Comparison of ENCODE assay signal across 2 cellular contexts in genomic region chr7:101744588-101744987, GRCh38.
TF ChIP-seq lines count a peak whose summit lies in the region.

No MANE protein-coding gene starts in this region.

TF ChIP-seq in SK-N-SH treated with all-trans-retinoic acid at 6 μM for 48 hours, 23 proteins besides CTCF, POLR2A, EP300 and RAD21 (continued from another document):
- TF ChIP-seq POU6F1 (CRISPR knock-in tag; IDR thresholded peaks at IDR 0.05; ENCODE audit: borderline replicate concordance, low read depth): no peak
- no peak for TF ChIP-seq PPARA (CRISPR knock-in tag; IDR thresholded peaks at IDR 0.05; ENCODE audit: borderline replicate concordance)
- TF ChIP-seq ISL1 (CRISPR knock-in tag; IDR thresholded peaks at IDR 0.05): no peak
- no peak for TF ChIP-seq PATZ1 (CRISPR knock-in tag; IDR thresholded peaks at IDR 0.05; ENCODE audit: borderline replicate concordance)
- TF ChIP-seq TSHZ2 (CRISPR knock-in tag; IDR thresholded peaks at IDR 0.05): no peak
- no peak for TF ChIP-seq BACH2 (CRISPR knock-in tag; IDR thresholded peaks at IDR 0.05; ENCODE audit: borderline replicate concordance)
- TF ChIP-seq ESRRG (CRISPR knock-in tag; IDR thresholded peaks at IDR 0.05): no peak
- TF ChIP-seq TOX (CRISPR knock-in tag; IDR thresholded peaks at IDR 0.05; ENCODE audit: borderline replicate concordance): no peak
- no peak for TF ChIP-seq TCF4 (CRISPR knock-in tag; IDR thresholded peaks at IDR 0.05; ENCODE audit: borderline replicate concordance)
- TF ChIP-seq ZNF565 (CRISPR knock-in tag; conservative IDR thresholded peaks at IDR 0.05; ENCODE audit: low read depth): no peak
- TF ChIP-seq CSDC2 (CRISPR knock-in tag; IDR thresholded peaks at IDR 0.05): no peak
- no peak for TF ChIP-seq ZFP3 (CRISPR knock-in tag; IDR thresholded peaks at IDR 0.05)
- TF ChIP-seq ZNF70 (CRISPR knock-in tag; IDR thresholded peaks at IDR 0.05): no peak

TF ChIP-seq in WTC11, 78 proteins besides CTCF, POLR2A, EP300 and RAD21 (continued from another document):
- TF ChIP-seq HMGXB4 (CRISPR knock-in tag; IDR thresholded peaks at IDR 0.05) (no peak), ATF6 (CRISPR knock-in tag; IDR thresholded peaks at IDR 0.05) (no peak), ZNF219 (CRISPR knock-in tag; IDR thresholded peaks at IDR 0.05; ENCODE audit: borderline replicate concordance) (no peak), MAX (CRISPR knock-in tag; IDR thresholded peaks at IDR 0.05) (no peak), ZSCAN18 (CRISPR knock-in tag; IDR thresholded peaks at IDR 0.05) (no peak), ZNF512 (CRISPR knock-in tag; IDR thresholded peaks at IDR 0.05; ENCODE audit: borderline replicate concordance) (no peak), GABPB1 (CRISPR knock-in tag; IDR thresholded peaks at IDR 0.05) (no peak), MLX (CRISPR knock-in tag; IDR thresholded peaks at IDR 0.05) (no peak), ZNF423 (CRISPR knock-in tag; IDR thresholded peaks at IDR 0.05) (no peak), CREM (CRISPR knock-in tag; IDR thresholded peaks at IDR 0.05) (no peak), AFF4 (CRISPR knock-in tag; IDR thresholded peaks at IDR 0.05; ENCODE audit: borderline replicate concordance) (no peak), GRHL2 (CRISPR knock-in tag; IDR thresholded peaks at IDR 0.05; ENCODE audit: insufficient replicate concordance, severe bottlenecking) (no peak), GTF2I (CRISPR knock-in tag; conservative IDR thresholded peaks at IDR 0.05) (no peak), ZNF396 (CRISPR knock-in tag; IDR thresholded peaks at IDR 0.05; ENCODE audit: borderline replicate concordance) (no peak), PRRX2 (CRISPR knock-in tag; IDR thresholded peaks at IDR 0.05) (no peak), E2F1 (CRISPR knock-in tag; IDR thresholded peaks at IDR 0.05) (no peak), RELA (CRISPR knock-in tag; IDR thresholded peaks at IDR 0.05; ENCODE audit: borderline replicate concordance) (no peak)
